Comparison of ENCODE assay signal across 16 cellular contexts in the genomic region with DNA sequence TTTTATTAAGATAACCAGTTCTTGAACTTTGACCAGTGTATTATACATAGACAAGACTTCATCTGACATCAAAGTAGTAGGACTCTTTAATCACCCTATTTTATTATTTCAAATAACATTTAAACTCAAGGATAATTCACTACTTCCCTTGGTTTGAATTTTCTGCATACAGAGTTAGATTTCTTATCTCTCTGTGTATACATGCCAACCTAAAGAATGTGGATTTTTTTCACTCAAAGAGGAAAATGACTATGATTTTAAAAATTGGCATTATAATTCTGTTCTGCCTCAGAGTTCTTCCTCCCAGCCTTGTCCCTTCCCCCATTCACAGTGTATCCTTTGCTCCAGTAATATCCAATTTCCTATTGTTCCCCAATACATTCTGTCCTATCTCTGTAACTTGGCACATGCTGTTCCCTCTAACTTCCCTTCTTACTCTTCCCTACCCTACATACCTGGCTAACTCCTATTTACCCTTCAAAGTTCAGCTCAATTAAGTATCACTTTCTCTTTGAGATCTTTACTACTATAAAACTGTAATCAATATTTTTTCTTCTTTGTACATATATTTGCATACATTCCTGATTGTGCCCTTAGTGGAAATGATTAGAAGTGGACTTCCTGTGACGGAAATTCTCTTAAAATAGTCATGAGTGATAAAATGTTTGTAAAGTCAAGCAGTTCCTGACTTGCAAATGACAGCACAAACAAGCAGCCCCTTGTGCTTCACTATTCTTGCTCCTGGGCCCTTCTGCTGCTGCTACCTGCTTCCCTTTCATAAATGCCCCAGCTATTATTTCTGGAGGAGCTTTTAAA. TPM values are rescaled to one million over a fixed set of nuclear protein-coding genes. Genes with fewer than 3 reads are reported as not detected.
A peak's percentile ranks its signal among the peaks of the same experiment; 100 is the strongest.
DNase-seq lines count a peak whose midpoint lies in the region; ATAC-seq and TF ChIP-seq lines count a peak whose summit lies in the region.
"Had no signal": no experiment of that assay in that cellular context is flagged by ENCODE, and none has a peak within 500 bp of the region (broad histone marks: within the 10 kb centered on the region; RNA-seq: fewer than 3 reads in every experiment).

No MANE protein-coding gene starts in this region.

- H3K36me3 Mint-ChIP-seq in immature natural killer cell, result peaks cover 0 to 9% (median 0%) of the 10 kb centered on the region in 3 donors

- H3K27me3 ChIP-seq in left ventricle myocardium inferior (ENCODE audit: low read depth) (no peaks in the 10 kb centered on the region), heart left ventricle (no peaks in the 10 kb centered on the region), upper lobe of right lung (no peaks in the 10 kb centered on the region)

- no peak for DNase-seq in left ventricle myocardium inferior
- DNase-seq in heart left ventricle, result no peak
- no peak for DNase-seq in immature natural killer cell
- no peak for DNase-seq in mucosa of descending colon
- no peak for DNase-seq in upper lobe of right lung
- no peak for DNase-seq in NCI-H2107 (lab: John Stamatoyannopoulos, UW)
- DNase-seq in NCI-H1092 treated with DMSO at 0.1 percent for 48 hours (lab: John Stamatoyannopoulos, UW), result no peak
- DNase-seq: 8988T, C1 segment of cervical spinal cord, DMS153, HFFc6, NCI-H1092, NCI-H1694, NCI-H345, NCI-H526 treated with DMSO at 0.1 percent for 48 hours had no signal

- peaks cover 17 to 42% of the 10 kb centered on the region in 2 donors for H3K4me1 Mint-ChIP-seq in immature natural killer cell

- no peak overlapping the region for H3K4me3 Mint-ChIP-seq in immature natural killer cell
- H3K4me3 Mint-ChIP-seq: HFFc6 had no signal

- H3K36me3 ChIP-seq in left ventricle myocardium inferior, result no peaks in the 10 kb centered on the region
- H3K36me3 ChIP-seq in heart left ventricle, result no peaks in the 10 kb centered on the region
- no peaks in the 10 kb centered on the region for H3K36me3 ChIP-seq in mucosa of descending colon (ENCODE audit: low read depth)
- no peaks in the 10 kb centered on the region for H3K36me3 ChIP-seq in upper lobe of right lung

- ATAC-seq in heart left ventricle, result no peak
- ATAC-seq in mucosa of descending colon, result peak; percentile 38
- ATAC-seq in upper lobe of right lung, result peak; percentile 31
- ATAC-seq in GM21367 (IDR thresholded peaks at IDR 0.05; ENCODE audit: unreplicated experiment), result no peak

- WGBS in heart left ventricle, 4 donors, result 26 to 33% (median 31%) methylated on average over 1 of the region's 1 CpG

- peak overlapping the region; percentile 9 for H3K27ac ChIP-seq in left ventricle myocardium inferior (replicated peaks)
- H3K27ac ChIP-seq in heart left ventricle, result no peak overlapping the region
- H3K27ac ChIP-seq in upper lobe of right lung, result no peak overlapping the region

- peaks cover 0 to 3% (median 0%) of the 10 kb centered on the region in 3 donors for H3K27me3 Mint-ChIP-seq in immature natural killer cell (ENCODE audit: low read depth in 3 of 3)

- intact Hi-C loops in left ventricle myocardium inferior (cut with micrococcal nuclease), result no loop called here
- intact Hi-C loops in heart left ventricle (cut with DNase I), result no loop called here
- intact Hi-C loops in mucosa of descending colon (cut with DNase I, micrococcal nuclease), result no loop called here
- intact Hi-C loops in upper lobe of right lung (cut with DNase I), result no loop called here

- H3K4me3 ChIP-seq in left ventricle myocardium inferior (no peak overlapping the region), heart left ventricle (no peak overlapping the region), mucosa of descending colon (no peak overlapping the region), upper lobe of right lung (no peak overlapping the region)

- H3K9me3 Mint-ChIP-seq in immature natural killer cell, result no peaks in the 10 kb centered on the region
- H3K9me3 Mint-ChIP-seq: HFFc6 had no signal

- H3K27ac Mint-ChIP-seq in immature natural killer cell, result peak overlapping the region in 4 of 6 donors; percentile 0 to 51 (median 33)
- H3K27ac Mint-ChIP-seq: HFFc6 had no signal

- TF ChIP-seq CTCF in left ventricle myocardium inferior (IDR thresholded peaks at IDR 0.05; ENCODE audit: borderline replicate concordance) (no peak), heart left ventricle (IDR thresholded peaks at IDR 0.05) (no peak), mucosa of descending colon (IDR thresholded peaks at IDR 0.05) (no peak), upper lobe of right lung (IDR thresholded peaks at IDR 0.05) (no peak)

- H3K9me3 ChIP-seq in left ventricle myocardium inferior (replicated peaks) (no peaks in the 10 kb centered on the region), heart left ventricle (no peaks in the 10 kb centered on the region), mucosa of descending colon (no peaks in the 10 kb centered on the region), upper lobe of right lung (no peaks in the 10 kb centered on the region)

- no peak for TF ChIP-seq POLR2A in heart left ventricle (IDR thresholded peaks at IDR 0.05)

- peaks cover 8% of the 10 kb centered on the region for H3K4me1 ChIP-seq in left ventricle myocardium inferior
- H3K4me1 ChIP-seq in heart left ventricle, result peaks cover 0 to 11% (median 0%) of the 10 kb centered on the region in 12 donors
- H3K4me1 ChIP-seq in mucosa of descending colon (ENCODE audit: low read depth), result no peaks in the 10 kb centered on the region
- H3K4me1 ChIP-seq in upper lobe of right lung, result peaks cover 4% of the 10 kb centered on the region

RNA-seq across cellular contexts. Expression of a gene that starts 38.1 kb away (rescaled TPM):
- total RNA-seq in left ventricle myocardium inferior, result 20.8 TPM
- total RNA-seq in heart left ventricle, result 10 to 100 TPM; 19.4 to 36.9 (median 24.5) TPM
- polyA plus RNA-seq in heart left ventricle, result 1 to 10 TPM; 5.4 to 9.9 TPM
- 10 to 100 TPM; 40.6 to 49.1 (median 44.5) TPM for polyA plus RNA-seq in immature natural killer cell
- 10 to 100 TPM; 54.7 to 93.0 (median 72.3) TPM for total RNA-seq in mucosa of descending colon
- total RNA-seq in upper lobe of right lung, result 105 TPM

Comparison
In these comparisons a context has a peak if more than half of its experiments do, and no peak if none do; other contexts are left out.
1. ATAC-seq: peak in mucosa of descending colon (single experiment) and upper lobe of right lung (single experiment); none in heart left ventricle (0 of 4) and GM21367 (single experiment).